Comparison of ENCODE assay signal across 1 cellular context in genomic region chr17:82367724-82368524, GRCh38.
A peak's percentile ranks its signal among the peaks of the same experiment; 100 is the strongest.
TF ChIP-seq lines count a peak whose summit lies in the region.

No MANE protein-coding gene starts in this region.

TF ChIP-seq in HepG2, 621 proteins besides CTCF, POLR2A, EP300 and RAD21 (continued from another document and continues in another):
- TF ChIP-seq ZBTB40 (IDR thresholded peaks at IDR 0.05) (no peak), ZBTB40 (CRISPR knock-in tag; IDR thresholded peaks at IDR 0.05) (peak; percentile 15; the same call in 1 of the 2 replicates), ZNF891 (CRISPR knock-in tag; IDR thresholded peaks at IDR 0.05) (no peak), KLF11 (CRISPR knock-in tag; IDR thresholded peaks at IDR 0.05) (no peak; the same call in 1 of the 2 replicates), ATAD3A (CRISPR knock-in tag; IDR thresholded peaks at IDR 0.05) (no peak), FUBP1 (CRISPR knock-in tag; IDR thresholded peaks at IDR 0.05; ENCODE audit: borderline replicate concordance) (no peak), GATA4 (IDR thresholded peaks at IDR 0.05; ENCODE audit: borderline replicate concordance, low read depth) (peak; percentile 40; the same call in 1 of the 2 replicates), TBL1XR1 (IDR thresholded peaks at IDR 0.05; ENCODE audit: borderline replicate concordance, low read length, partially characterized antibody) (no peak), NFIC (IDR thresholded peaks at IDR 0.05; ENCODE audit: low read length) (no peak), POGZ (CRISPR knock-in tag; IDR thresholded peaks at IDR 0.05) (0 out of 2 replicates have a peak, but pooled peaks have one; percentile 17), HMGXB3 (CRISPR knock-in tag; IDR thresholded peaks at IDR 0.05; ENCODE audit: borderline replicate concordance) (peak; percentile 67), RERE (CRISPR knock-in tag; IDR thresholded peaks at IDR 0.05; ENCODE audit: low read depth) (no peak), ZNF703 (CRISPR knock-in tag; IDR thresholded peaks at IDR 0.05; ENCODE audit: borderline replicate concordance) (no peak), SIX4 (CRISPR knock-in tag; IDR thresholded peaks at IDR 0.05) (no peak), ZNF569 (CRISPR knock-in tag; IDR thresholded peaks at IDR 0.05; ENCODE audit: borderline replicate concordance) (no peak), ZNF496 (CRISPR knock-in tag; IDR thresholded peaks at IDR 0.05; ENCODE audit: insufficient replicate concordance) (no peak), ELF3 (CRISPR knock-in tag; IDR thresholded peaks at IDR 0.05) (no peak; the same call in 1 of the 2 replicates), ZBED4 (CRISPR knock-in tag; IDR thresholded peaks at IDR 0.05; ENCODE audit: borderline replicate concordance) (peak; percentile 18; the same call in 1 of the 2 replicates), SP4 (CRISPR knock-in tag; IDR thresholded peaks at IDR 0.05) (peak; percentile 77), ZNF800 (CRISPR knock-in tag; IDR thresholded peaks at IDR 0.05) (0 out of 2 replicates have a peak, but pooled peaks have one; percentile 36)
